18 cellular contexts compared by ENCODE assay signal in genomic region chr6:87908978-87909802, GRCh38.
DNase-seq lines count a peak whose midpoint lies in the region; ATAC-seq and TF ChIP-seq lines count a peak whose summit lies in the region.
"Had no signal": no experiment of that assay in that cellular context is flagged by ENCODE, and none has a peak within 500 bp of the region (broad histone marks: within the 10 kb centered on the region; RNA-seq: fewer than 3 reads in every experiment).

No MANE protein-coding gene starts in this region.

- H3K27me3 ChIP-seq in right cardiac atrium (ENCODE audit: control insufficient read depth, insufficient read depth) = no peaks in the 10 kb centered on the region
- H3K27me3 ChIP-seq: pancreas had no signal

- H3K4me1 ChIP-seq in right cardiac atrium (ENCODE audit: control insufficient read depth, insufficient read depth, low read length) = no peaks in the 10 kb centered on the region
- H3K4me1 ChIP-seq: pancreas had no signal

- peaks cover 4% of the 10 kb centered on the region for H3K9me3 Mint-ChIP-seq in T-helper 2 cell treated with Interferon-gamma antibody and Interleukin-4, amounts not matched to agents 5 μg/mL and 100 μg/mL, for 36 hours
- no peaks in the 10 kb centered on the region for H3K9me3 Mint-ChIP-seq in effector memory CD8-positive, alpha-beta T cell
- H3K9me3 Mint-ChIP-seq: stimulated activated effector memory CD8-positive, alpha-beta T cell treated with anti-CD3 and anti-CD28 coated beads, Interleukin-12 subunit alpha, Interleukin-12 subunit beta, amount 100 ng/mL, for 72 hours had no signal

- intact Hi-C loops in right cardiac atrium (cut with DNase I) (no loop called here), left ventricle myocardium superior (cut with micrococcal nuclease) (no loop called here)

- H3K27ac Mint-ChIP-seq in T-helper 2 cell treated with Interferon-gamma antibody and Interleukin-4, amounts not matched to agents 5 μg/mL and 100 μg/mL, for 36 hours = peak overlapping the region; percentile 56
- H3K27ac Mint-ChIP-seq in effector memory CD8-positive, alpha-beta T cell = no peak overlapping the region
- H3K27ac Mint-ChIP-seq: stimulated activated effector memory CD8-positive, alpha-beta T cell treated with anti-CD3 and anti-CD28 coated beads, Interleukin-12 subunit alpha, Interleukin-12 subunit beta, amount 100 ng/mL, for 72 hours had no signal

- H3K9me3 ChIP-seq in right cardiac atrium (ENCODE audit: control insufficient read depth, low read length) = no peaks in the 10 kb centered on the region
- H3K9me3 ChIP-seq: pancreas had no signal

- peaks cover 5% of the 10 kb centered on the region for H3K36me3 Mint-ChIP-seq in T-helper 2 cell treated with Interferon-gamma antibody and Interleukin-4, amounts not matched to agents 5 μg/mL and 100 μg/mL, for 36 hours (ENCODE audit: low read depth)
- no peaks in the 10 kb centered on the region for H3K36me3 Mint-ChIP-seq in effector memory CD8-positive, alpha-beta T cell (ENCODE audit: insufficient read depth)

- TF ChIP-seq CTCF in fibroblast of the aortic adventitia (IDR thresholded peaks at IDR 0.05; ENCODE audit: insufficient read depth, low read length) = no peak

- DNase-seq in right cardiac atrium (no peak), left ventricle myocardium superior (no peak), fibroblast of the aortic adventitia (ENCODE audit: low read depth) (peak; percentile 49), stromal cell of bone marrow (ENCODE audit: low read depth) (peak; percentile 22), NCI-H1436 (lab: John Stamatoyannopoulos, UW) (no peak), DMS153 (lab: John Stamatoyannopoulos, UW) (no peak)
- DNase-seq in T-helper 2 cell treated with Interferon-gamma antibody and Interleukin-4, amounts not matched to agents 5 μg/mL and 100 μg/mL, for 36 hours (ENCODE audit: low spot score) = no peak
- no peak for DNase-seq in effector memory CD8-positive, alpha-beta T cell
- DNase-seq: activated T-cell treated with anti-CD3 and anti-CD28 coated beads for 4 hours, amygdala, cortex of kidney, kidney, midbrain, NCI-H345, pancreas, SHP77 treated with DMSO at 0.1 percent for 48 hours had no signal

- H3K27ac ChIP-seq in right cardiac atrium (ENCODE audit: low read length) = no peak overlapping the region
- H3K27ac ChIP-seq: pancreas had no signal

- WGBS in right cardiac atrium = 52% methylated on average over 6 of the region's 6 CpGs

- H3K4me3 Mint-ChIP-seq in T-helper 2 cell treated with Interferon-gamma antibody and Interleukin-4, amounts not matched to agents 5 μg/mL and 100 μg/mL, for 36 hours = peak overlapping the region; percentile 69
- H3K4me3 Mint-ChIP-seq in effector memory CD8-positive, alpha-beta T cell = no peak overlapping the region
- H3K4me3 Mint-ChIP-seq: IgD-negative memory B cell; stimulated activated effector memory CD8-positive, alpha-beta T cell treated with anti-CD3 and anti-CD28 coated beads, Interleukin-12 subunit alpha, Interleukin-12 subunit beta, amount 100 ng/mL, for 72 hours had no signal

- ATAC-seq in right cardiac atrium = peak; percentile 65 to 98
- no peak for ATAC-seq in left ventricle myocardium superior
- ATAC-seq in effector memory CD8-positive, alpha-beta T cell (replicated peaks) = no peak
- ATAC-seq: pancreas had no signal

- H3K27me3 Mint-ChIP-seq in T-helper 2 cell treated with Interferon-gamma antibody and Interleukin-4, amounts not matched to agents 5 μg/mL and 100 μg/mL, for 36 hours (ENCODE audit: low read depth) = peaks cover 20% of the 10 kb centered on the region
- peaks cover 6 to 43% of the 10 kb centered on the region in 2 donors for H3K27me3 Mint-ChIP-seq in effector memory CD8-positive, alpha-beta T cell

- peaks cover 55% of the 10 kb centered on the region for H3K4me1 Mint-ChIP-seq in T-helper 2 cell treated with Interferon-gamma antibody and Interleukin-4, amounts not matched to agents 5 μg/mL and 100 μg/mL, for 36 hours (ENCODE audit: low read depth)
- H3K4me1 Mint-ChIP-seq in effector memory CD8-positive, alpha-beta T cell (ENCODE audit: low read depth in 2 of 2) = peaks cover 21 to 22% of the 10 kb centered on the region in 2 donors

- H3K4me3 ChIP-seq in right cardiac atrium (ENCODE audit: low read length) = no peak overlapping the region
- H3K4me3 ChIP-seq in fibroblast of the aortic adventitia (ENCODE audit: low read depth, low read length) = no peak overlapping the region
- H3K4me3 ChIP-seq: pancreas had no signal

Comparison
In these comparisons a context has a peak if more than half of its experiments do, and no peak if none do; other contexts are left out.
1. ATAC-seq: peak in right cardiac atrium (2 of 2); none in left ventricle myocardium superior (single experiment) and effector memory CD8-positive, alpha-beta T cell (single experiment).
2. DNase-seq: peak in fibroblast of the aortic adventitia (single experiment) and stromal cell of bone marrow (single experiment); none in right cardiac atrium (0 of 3), left ventricle myocardium superior (single experiment), T-helper 2 cell treated with Interferon-gamma antibody and Interleukin-4, amounts not matched to agents 5 μg/mL and 100 μg/mL, for 36 hours (single experiment), NCI-H1436 (single experiment), DMS153 (single experiment) and effector memory CD8-positive, alpha-beta T cell (0 of 3).